ENCODE assay signal across 19 cellular contexts in genomic region chr20:54350415-54350814, GRCh38.
DNase-seq lines count a peak whose midpoint lies in the region; ATAC-seq and TF ChIP-seq lines count a peak whose summit lies in the region.
"Had no signal": no experiment of that assay in that cellular context is flagged by ENCODE, and none has a peak within 500 bp of the region (broad histone marks: within the 10 kb centered on the region; RNA-seq: fewer than 3 reads in every experiment).

No MANE protein-coding gene starts in this region.

- H3K4me1 ChIP-seq in adipocyte (ENCODE audit: control insufficient read depth, insufficient read depth, low read length) (peaks cover 36% of the 10 kb centered on the region), left lung (no peaks in the 10 kb centered on the region)

- H3K27ac Mint-ChIP-seq in HFFc6: peak overlapping the region; percentile 24; the same call in 1 of the 2 replicates
- H3K27ac Mint-ChIP-seq: activated B cell treated with CpG ODN at 0.5 μM for 24 hours; effector memory CD8-positive, alpha-beta T cell; immature natural killer cell; T-helper 1 cell treated with Interleukin-12 subunit alpha and Interleukin-12 subunit beta and Interleukin-4 antibody, amounts not matched to agents 30 μg/mL and 1 μg/mL, for 36 hours had no signal

- peak overlapping the region; percentile 26 for H3K4me3 ChIP-seq in adipocyte (ENCODE audit: low read length)
- H3K4me3 ChIP-seq in left lung: no peak overlapping the region
- H3K4me3 ChIP-seq: thoracic aorta had no signal

- intact Hi-C loops in left lung (cut with DNase I): no loop called here

- peaks cover 32% of the 10 kb centered on the region for H3K4me1 Mint-ChIP-seq in HFFc6 (ENCODE audit: low read depth)
- H3K4me1 Mint-ChIP-seq: activated B cell treated with CpG ODN at 0.5 μM for 24 hours; central memory CD8-positive, alpha-beta T cell; immature natural killer cell had no signal

- H3K36me3 Mint-ChIP-seq in HFFc6 (ENCODE audit: low read depth): no peaks in the 10 kb centered on the region
- H3K36me3 Mint-ChIP-seq: immature natural killer cell had no signal

- peaks cover 3% of the 10 kb centered on the region; the same call in 1 of the 2 replicates for H3K27me3 Mint-ChIP-seq in HFFc6 (ENCODE audit: insufficient read depth)

- H3K4me3 Mint-ChIP-seq in HFFc6: no peak overlapping the region
- H3K4me3 Mint-ChIP-seq: activated B cell treated with CpG ODN at 0.5 μM for 24 hours; central memory CD8-positive, alpha-beta T cell; effector memory CD8-positive, alpha-beta T cell; immature natural killer cell; T-helper 1 cell treated with Interleukin-12 subunit alpha and Interleukin-12 subunit beta and Interleukin-4 antibody, amounts not matched to agents 30 μg/mL and 1 μg/mL, for 36 hours had no signal

- H3K9me3 ChIP-seq in adipocyte (ENCODE audit: control insufficient read depth, low read length) (no peaks in the 10 kb centered on the region), left lung (no peaks in the 10 kb centered on the region)
- H3K9me3 ChIP-seq: thoracic aorta had no signal

- H3K36me3 ChIP-seq in adipocyte (ENCODE audit: control insufficient read depth, insufficient read depth, low read length, severe bottlenecking) (no peaks in the 10 kb centered on the region), left lung (no peaks in the 10 kb centered on the region)
- H3K36me3 ChIP-seq: thoracic aorta had no signal

- TF ChIP-seq CTCF in HFFc6 (IDR thresholded peaks at IDR 0.05) (no peak), left lung (IDR thresholded peaks at IDR 0.05) (no peak)

- no peak overlapping the region for H3K27ac ChIP-seq in left lung
- H3K27ac ChIP-seq: C4-2B, thoracic aorta had no signal

- peak overlapping the region; percentile 4 for H3K9ac ChIP-seq in adipocyte (ENCODE audit: low read length)

- DNase-seq in AG20443 (ENCODE audit: low spot score) (peak; percentile 20), HFFc6 (no peak), adipocyte (ENCODE audit: low read depth) (peak; percentile 30), left lung (peak in 1 of 2 donors; percentile 34), HPDE6-E6E7 (ENCODE audit: extremely low spot score) (no peak), NCI-H526 treated with DMSO at 0.1 percent for 48 hours (lab: John Stamatoyannopoulos, UW) (no peak)
- DNase-seq: activated B cell treated with CpG ODN at 0.5 μM for 24 hours; effector memory CD8-positive, alpha-beta T cell; immature natural killer cell; mesendoderm; NCI-H2029 treated with DMSO at 0.1 percent for 48 hours; NCI-H524 treated with DMSO at 0.1 percent for 48 hours; right cardiac atrium; stimulated activated CD4-positive, alpha-beta T cell treated with anti-CD3 and anti-CD28 coated beads, Interleukin-2, amount 100 ng/mL, for 24 hours had no signal

- H3K27me3 ChIP-seq in adipocyte (replicated peaks; ENCODE audit: control insufficient read depth, insufficient read depth, low read length) (no peaks in the 10 kb centered on the region), left lung (no peaks in the 10 kb centered on the region)

- peak; percentile 78 for ATAC-seq in left lung
- no peak for ATAC-seq in GM21717 (IDR thresholded peaks at IDR 0.05; ENCODE audit: unreplicated experiment)
- ATAC-seq: effector memory CD8-positive, alpha-beta T cell; right cardiac atrium had no signal

- H3K9me3 Mint-ChIP-seq in HFFc6: no peaks in the 10 kb centered on the region
- H3K9me3 Mint-ChIP-seq: activated B cell treated with CpG ODN at 0.5 μM for 24 hours; central memory CD8-positive, alpha-beta T cell; immature natural killer cell had no signal

Comparison
In these comparisons a context has a peak if more than half of its experiments do, and no peak if none do; other contexts are left out.
1. DNase-seq: peak in AG20443 (single experiment) and adipocyte (single experiment); none in HFFc6 (single experiment), HPDE6-E6E7 (single experiment) and NCI-H526 treated with DMSO at 0.1 percent for 48 hours (single experiment).